In genomic region chr5:80160242-80160641, GRCh38 we compare ENCODE assay signal across 21 cellular contexts.
"Had no signal": no experiment of that assay in that cellular context is flagged by ENCODE, and none has a peak within 500 bp of the region (broad histone marks: within the 10 kb centered on the region; RNA-seq: fewer than 3 reads in every experiment).

No MANE protein-coding gene starts in this region.

- H3K4me3 Mint-ChIP-seq: activated T-cell treated with anti-CD3 and anti-CD28 coated beads, Interleukin-2, amount 50 U/mL, for 24 hours; brain; immature natural killer cell; natural killer cell treated with Interleukin-12 subunit alpha and Interleukin-12 subunit beta and Interleukin-15 and Interleukin-18, amount 100 ng/mL, for 72 hours had no signal

- H3K36me3 ChIP-seq: ovary, prostate gland, WERI-Rb-1 had no signal

- H3K27me3 ChIP-seq: foreskin keratinocyte, ovary, testis had no signal

- H3K9me3 ChIP-seq: ovary, prostate gland, testis had no signal

- H3K27ac Mint-ChIP-seq: activated T-helper 2 cell treated with anti-CD3 and anti-CD28 coated beads, Interferon-gamma antibody, Interleukin-2, Interleukin-4, amounts not matched to agents 10 μg/mL and 5 μg/mL and 100 μg/mL, durations not matched to agents 14 hours and 24 hours and 36 hours; brain; immature natural killer cell; natural killer cell treated with Interleukin-12 subunit alpha and Interleukin-12 subunit beta and Interleukin-15 and Interleukin-18, amount 100 ng/mL, for 72 hours had no signal

- H3K4me1 Mint-ChIP-seq: immature natural killer cell had no signal

- ATAC-seq: foreskin keratinocyte; left lobe of liver; natural killer cell treated with Interleukin-12 subunit alpha and Interleukin-12 subunit beta and Interleukin-15 and Interleukin-18, amount 100 ng/mL, for 72 hours; SK-N-SH treated with all-trans-retinoic acid at 6 μM for 48 hours had no signal

- FAIRE-seq: TTC549 had no signal

- H3K9me3 Mint-ChIP-seq: activated T-cell treated with anti-CD3 and anti-CD28 coated beads, Interleukin-2, amount 50 U/mL, for 24 hours; immature natural killer cell; natural killer cell treated with Interleukin-12 subunit alpha and Interleukin-12 subunit beta and Interleukin-15 and Interleukin-18, amount 100 ng/mL, for 72 hours had no signal

- H3K4me1 ChIP-seq: foreskin keratinocyte, testis had no signal

- H3K27me3 Mint-ChIP-seq: activated T-cell treated with anti-CD3 and anti-CD28 coated beads, Interleukin-2, amount 50 U/mL, for 24 hours; brain; natural killer cell treated with Interleukin-12 subunit alpha and Interleukin-12 subunit beta and Interleukin-15 and Interleukin-18, amount 100 ng/mL, for 72 hours had no signal

- DNase-seq: activated CD4-positive, alpha-beta T cell treated with anti-CD3 and anti-CD28 coated beads for 1 hour; activated CD8-positive, alpha-beta memory T cell treated with anti-CD3 and anti-CD28 coated beads, Interleukin-2, amount 50 U/mL, for 4 hours; activated naive CD4-positive, alpha-beta T cell; activated T-cell treated with anti-CD3 and anti-CD28 coated beads, Interleukin-2, amount 50 U/mL, for 24 hours; aorta; effector CD8-positive, alpha-beta T cell; foreskin keratinocyte; immature natural killer cell; ovary; stimulated activated CD4-positive, alpha-beta T cell treated with anti-CD3 and anti-CD28 coated beads, Interleukin-2, amount 100 ng/mL, for 48 hours; stimulated activated naive CD4-positive, alpha-beta T cell; testis; trophoblast cell; WERI-Rb-1 had no signal

- H3K4me3 ChIP-seq: ovary, prostate gland, testis had no signal

- H3K27ac ChIP-seq: foreskin keratinocyte, ovary, prostate gland, testis, WERI-Rb-1 had no signal
